In the genomic region with DNA sequence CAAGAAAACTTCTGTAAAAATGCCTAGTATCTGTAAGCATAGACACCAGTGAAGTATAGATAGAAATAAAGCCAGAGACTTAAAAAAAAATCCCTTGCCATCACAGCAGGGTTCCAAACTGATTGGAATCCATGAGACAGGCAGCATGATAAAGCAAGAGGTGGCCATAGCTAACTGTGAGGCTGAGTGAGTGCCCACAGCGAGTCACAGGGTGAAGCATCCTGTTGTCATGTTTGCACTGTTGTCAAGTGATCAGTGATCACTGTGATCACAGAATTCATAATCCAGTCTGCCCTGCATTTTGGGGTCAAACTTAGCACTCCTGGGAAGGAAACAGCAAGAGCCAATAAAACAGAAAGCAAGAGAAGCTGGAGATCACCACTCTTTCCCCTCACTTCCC, we compare ENCODE assay signal across 18 cellular contexts. TPM values are rescaled to one million over a fixed set of nuclear protein-coding genes. Genes with fewer than 3 reads are reported as not detected.
A peak's percentile ranks its signal among the peaks of the same experiment; 100 is the strongest.
DNase-seq lines count a peak whose midpoint lies in the region; ATAC-seq, FAIRE-seq and TF ChIP-seq lines count a peak whose summit lies in the region.
"Had no signal": no experiment of that assay in that cellular context is flagged by ENCODE, and none has a peak within 500 bp of the region (broad histone marks: within the 10 kb centered on the region; RNA-seq: fewer than 3 reads in every experiment).

No MANE protein-coding gene starts in this region.

- no peak for ATAC-seq in GM21526 (IDR thresholded peaks at IDR 0.05; ENCODE audit: low FRiP score, unreplicated experiment)
- ATAC-seq: esophagus mucosa, gastrocnemius medialis, natural killer cell had no signal

- no peak for FAIRE-seq in D721Med (lab: Jason Lieb, UNC)

- no peak for TF ChIP-seq CTCF in epithelial cell of esophagus (IDR thresholded peaks at IDR 0.05; ENCODE audit: insufficient read depth, low read depth, low read length, missing control alignments)
- no peak for TF ChIP-seq CTCF in D721Med (IDR thresholded peaks at IDR 0.05; ENCODE audit: insufficient read depth, missing control alignments)

- peak; percentile 23 for DNase-seq in activated CD8-positive, alpha-beta memory T cell treated with anti-CD3 and anti-CD28 coated beads, Interleukin-2, amount 50 U/mL, for 4 hours
- DNase-seq in activated CD8-positive, alpha-beta memory T cell treated with anti-CD3 and anti-CD28 coated beads, Interleukin-2, amount 50 U/mL, for 48 hours, result no peak
- DNase-seq in Daoy (ENCODE audit: low read depth) (peak; percentile 39), HT1080 (ENCODE audit: low read depth) (peak; percentile 69), epithelial cell of esophagus (ENCODE audit: low read depth) (peak; percentile 43), NCI-H524 (lab: John Stamatoyannopoulos, UW) (no peak), D721Med (ENCODE audit: insufficient read length, low spot score) (no peak)
- DNase-seq: activated CD4-positive, alpha-beta T cell treated with anti-CD3 and anti-CD28 coated beads, Interleukin-2, amount 10 ng/mL, durations not matched to agents 7 days and 5 days; aorta; effector CD4-positive, alpha-beta T cell; gastrocnemius medialis; MM.1S; natural killer cell; NCI-H1436 treated with DMSO at 0.1 percent for 48 hours; NCI-H526; thyroid gland had no signal

- H3K4me3 ChIP-seq in epithelial cell of esophagus (ENCODE audit: low read length), result no peak overlapping the region
- H3K4me3 ChIP-seq: gastrocnemius medialis, thyroid gland had no signal

RNA-seq across cellular contexts. Expression of a gene that starts 33.3 kb away (rescaled TPM):
- 8.3 and 11.8 TPM in 2 replicates for total RNA-seq in Daoy (2014; rRNA removed; shearing (Covaris generic))
- 1.1 and 1.3 TPM in 2 replicates for total RNA-seq in HT1080 (2014; rRNA removed; shearing (Covaris generic))
- polyA plus RNA-seq in HT1080 (2015; cell fraction: cytosol; rRNA removed), result 2.0 and 3.1 TPM in 2 replicates
- polyA plus RNA-seq in HT1080 (2015; cell fraction: nucleus; rRNA removed), result 1.5 and 2.2 TPM in 2 replicates

Comparison
In these comparisons a context has a peak if more than half of its experiments do, and no peak if none do; other contexts are left out.
1. DNase-seq: peak in activated CD8-positive, alpha-beta memory T cell treated with anti-CD3 and anti-CD28 coated beads, Interleukin-2, amount 50 U/mL, for 4 hours (single experiment), Daoy (single experiment), HT1080 (single experiment) and epithelial cell of esophagus (single experiment); none in activated CD8-positive, alpha-beta memory T cell treated with anti-CD3 and anti-CD28 coated beads, Interleukin-2, amount 50 U/mL, for 48 hours (single experiment), NCI-H524 (0 of 2) and D721Med (single experiment).